15 cellular contexts compared by ENCODE assay signal in genomic region chr3:144244662-144245061, GRCh38.
A peak's percentile ranks its signal among the peaks of the same experiment; 100 is the strongest.
DNase-seq lines count a peak whose midpoint lies in the region; ATAC-seq, FAIRE-seq and TF ChIP-seq lines count a peak whose summit lies in the region.
"Had no signal": no experiment of that assay in that cellular context is flagged by ENCODE, and none has a peak within 500 bp of the region (broad histone marks: within the 10 kb centered on the region; RNA-seq: fewer than 3 reads in every experiment).

No MANE protein-coding gene starts in this region.

- H3K4me3 Mint-ChIP-seq in progenitor cell of endocrine pancreas (ENCODE audit: low read depth), result no peak overlapping the region

- 94% methylated on average over 3 of the region's 3 CpGs; no CpG with 5 or more reads in 1 of the 2 experiments for WGBS in H1 (ENCODE audit: extremely low coverage in 1 of 2, insufficient coverage in 1 of 2, insufficient read length in 1 of 2, insufficient replicate concordance in 2 of 2, low coverage in 1 of 2, low lambda C conversion rate in 2 of 2, missing lambda C conversion rate in 1 of 2), 2 experiments

- no peak overlapping the region for H4K8ac ChIP-seq in H1 (ENCODE audit: extremely low read depth, insufficient read depth, low read length)

- H2BK20ac ChIP-seq in H1 (ENCODE audit: low read length), result no peak overlapping the region

- H4K5ac ChIP-seq in H1 (ENCODE audit: insufficient read length, low read depth, low read length), result no peak overlapping the region

- H3K9ac ChIP-seq in H1 (replicated peaks in 1 of 4; ENCODE audit: extremely low read depth in 1 of 4, low read depth in 3 of 4, low read length in 3 of 4), result no peak overlapping the region

- TF ChIP-seq POLR2A in H1 (IDR thresholded peaks at IDR 0.05; ENCODE audit: control extremely low read depth in 1 of 2, low read depth in 2 of 2, low read length in 2 of 2), result no peak

- H3K14ac ChIP-seq in H1 (ENCODE audit: insufficient read length), result no peak overlapping the region

- H3K4me1 Mint-ChIP-seq in progenitor cell of endocrine pancreas (ENCODE audit: low read depth), result no peaks in the 10 kb centered on the region

- TF ChIP-seq RAD21 in H1 (IDR thresholded peaks at IDR 0.05 in 1 of 2, conservative IDR thresholded peaks at IDR 0.05 in 1 of 2; ENCODE audit: low read depth in 2 of 2, low read length in 2 of 2), result no peak

- H4K20me1 ChIP-seq in H1 (replicated peaks in 1 of 2; ENCODE audit: control insufficient read depth in 1 of 2, insufficient read depth in 2 of 2, low read length in 2 of 2), result no peaks in the 10 kb centered on the region

- CTCF ChIA-PET in A673 (lab: Charles Lee), result no interaction called here
- CTCF ChIA-PET in H1 (lab: Charles Lee; ENCODE audit: partially characterized antibody), result interaction anchor here (0.6 to 1.2 kb wide), 2 partner anchors 9 to 245 kb away, joined by 3 read pairs; no protein-coding TSS in a partner anchor
- CTCF ChIA-PET in HEK293T (lab: Yijun Ruan, JAX), result interaction anchor here (0.7 kb wide), 1 partner anchor 324 kb away, joined by 4 read pairs; no protein-coding TSS in a partner anchor

- BruUV-seq in A673 (replicated peaks; lab: Mats Ljungman, UMichigan), result no TSS peak

- H2BK12ac ChIP-seq in H1 (ENCODE audit: low read depth, low read length), result no peak overlapping the region

- no peaks in the 10 kb centered on the region for H3K9me3 Mint-ChIP-seq in progenitor cell of endocrine pancreas (ENCODE audit: low read depth)

- no peak overlapping the region for H2BK5ac ChIP-seq in H1 (ENCODE audit: low read depth, low read length)

- FAIRE-seq in H1 (lab: Jason Lieb, UNC), result no peak
- FAIRE-seq: A204.1 had no signal

- H3K36me3 ChIP-seq in A673 (ENCODE audit: insufficient read depth, low read length, poor library complexity, severe bottlenecking), result no peaks in the 10 kb centered on the region
- no peaks in the 10 kb centered on the region for H3K36me3 ChIP-seq in H1 (ENCODE audit: control insufficient read depth in 2 of 4, insufficient read depth in 4 of 4, low read length in 3 of 4)
- no peaks in the 10 kb centered on the region for H3K36me3 ChIP-seq in right atrium auricular region
- H3K36me3 ChIP-seq: MG63 had no signal

- H3K27ac ChIP-seq in A673 (ENCODE audit: low read depth, low read length, poor library complexity, severe bottlenecking), result no peak overlapping the region
- H3K27ac ChIP-seq in H1 (ENCODE audit: low read depth, low read length), result no peak overlapping the region
- H3K27ac ChIP-seq in right atrium auricular region, result no peak overlapping the region
- H3K27ac ChIP-seq: C4-2B had no signal

- H2AK5ac ChIP-seq in H1 (ENCODE audit: low read depth, low read length), result no peak overlapping the region

- 0 out of 2 replicates have a peak, but pooled peaks have one; percentile 10 for TF ChIP-seq CTCF in A673 (conservative IDR thresholded peaks at IDR 0.05; ENCODE audit: low read depth, low read length)
- TF ChIP-seq CTCF in GM12874 (IDR thresholded peaks at IDR 0.05; ENCODE audit: insufficient read depth, low read depth, low read length), result peak; percentile 31; the same call in 1 of the 2 replicates
- TF ChIP-seq CTCF in H1 (IDR thresholded peaks at IDR 0.05; ENCODE audit: control extremely low read depth in 1 of 3, insufficient read depth in 1 of 3, low read depth in 1 of 3, low read length in 3 of 3), result no peak
- no peak for TF ChIP-seq CTCF in progenitor cell of endocrine pancreas (IDR thresholded peaks at IDR 0.05; ENCODE audit: unreplicated experiment)
- TF ChIP-seq CTCF in right atrium auricular region (IDR thresholded peaks at IDR 0.05), result no peak

- H3K79me2 ChIP-seq in H1 (ENCODE audit: control insufficient read depth in 1 of 2, insufficient read depth in 2 of 2, low read length in 2 of 2), result no peaks in the 10 kb centered on the region

- H3K23me2 ChIP-seq in H1 (ENCODE audit: low read depth, low read length), result no peaks in the 10 kb centered on the region; the same call in 1 of the 2 replicates

- H3K79me1 ChIP-seq in H1 (ENCODE audit: low read depth, low read length), result no peaks in the 10 kb centered on the region

- H4K91ac ChIP-seq in H1 (replicated peaks; ENCODE audit: insufficient read length, low read length), result no peak overlapping the region

- TF ChIP-seq EP300 in H1 (IDR thresholded peaks at IDR 0.05; ENCODE audit: borderline replicate concordance in 1 of 2, low read depth in 2 of 2, low read length in 2 of 2), result no peak

- no peaks in the 10 kb centered on the region for H3K36me3 Mint-ChIP-seq in progenitor cell of endocrine pancreas (ENCODE audit: insufficient read depth)

- H3K9me3 ChIP-seq in A673 (ENCODE audit: low read depth, low read length, poor library complexity, severe bottlenecking), result no peaks in the 10 kb centered on the region
- H3K9me3 ChIP-seq in H1 (ENCODE audit: insufficient read depth in 2 of 2, low read depth in 1 of 2, low read length in 1 of 2), result no peaks in the 10 kb centered on the region
- no peaks in the 10 kb centered on the region for H3K9me3 ChIP-seq in right atrium auricular region
- H3K9me3 ChIP-seq: MG63 had no signal

- no peak overlapping the region for H2BK120ac ChIP-seq in H1 (replicated peaks; ENCODE audit: low read depth, low read length)

- no peak overlapping the region for H3K18ac ChIP-seq in H1 (ENCODE audit: extremely low read depth, low read length)

- H3K56ac ChIP-seq in H1 (replicated peaks; ENCODE audit: insufficient read length, low read depth, low read length), result no peak overlapping the region

- POLR2A ChIA-PET in A673 (lab: Charles Lee; ENCODE audit: low non-redundant PET) (no interaction called here), H1 (lab: Charles Lee; ENCODE audit: partially characterized antibody) (no interaction called here), HEK293T (lab: Yijun Ruan, JAX) (no interaction called here)

- H3K4me3 ChIP-seq in A673 (ENCODE audit: low read depth, low read length, poor library complexity, severe bottlenecking), result no peak overlapping the region
- H3K4me3 ChIP-seq in H1 (ENCODE audit: extremely low read depth in 1 of 4, insufficient read depth in 2 of 4, low read depth in 3 of 4, low read length in 4 of 4), result no peak overlapping the region
- H3K4me3 ChIP-seq in right atrium auricular region, result no peak overlapping the region
- H3K4me3 ChIP-seq: MG63 had no signal

- 0 out of 2 replicates have a peak overlapping the region, but pooled peaks have one; percentile 21 for H2AFZ ChIP-seq in H1 (ENCODE audit: low read length)

- H2BK15ac ChIP-seq in H1 (ENCODE audit: low read length), result no peak overlapping the region

- H3K4me2 ChIP-seq in H1 (ENCODE audit: insufficient read depth in 1 of 2, low read depth in 2 of 2, low read length in 2 of 2), result no peak overlapping the region

- no peak overlapping the region for H3K23ac ChIP-seq in H1 (ENCODE audit: insufficient read length)

- intact Hi-C loops in A673 (cut with micrococcal nuclease; ENCODE audit: unreplicated experiment), result no loop called here

- H3K27me3 ChIP-seq in A673 (replicated peaks; ENCODE audit: insufficient read depth, low read depth, low read length, poor library complexity) (no peaks in the 10 kb centered on the region), H1 (replicated peaks in 1 of 4; ENCODE audit: control insufficient read depth in 3 of 4, extremely low read depth in 1 of 4, insufficient read depth in 3 of 4, low read length in 3 of 4) (no peaks in the 10 kb centered on the region), right atrium auricular region (no peaks in the 10 kb centered on the region)
- H3K27me3 ChIP-seq: MG63 had no signal

- H3K4ac ChIP-seq in H1 (replicated peaks; ENCODE audit: insufficient read length, low read depth, low read length), result no peak overlapping the region

- DNase-seq in A673 (ENCODE audit: low spot score) (peak; percentile 21), H1 (ENCODE audit: low read depth in 1 of 2, low spot score in 2 of 2) (no peak), DMS53 (lab: John Stamatoyannopoulos, UW) (no peak), HEK293T (ENCODE audit: extremely low spot score) (no peak), progenitor cell of endocrine pancreas (ENCODE audit: low spot score, unreplicated experiment) (no peak), right atrium auricular region (ENCODE audit: low spot score) (no peak)
- DNase-seq: KG1, MG63, NCI-H187 treated with DMSO at 0.1 percent for 48 hours, NCI-H2171, NCI-H510A treated with DMSO at 0.1 percent for 48 hours had no signal

- no peaks in the 10 kb centered on the region for H3K4me1 ChIP-seq in A673 (ENCODE audit: insufficient read depth, low read length, poor library complexity, severe bottlenecking)
- no peaks in the 10 kb centered on the region for H3K4me1 ChIP-seq in H1 (replicated peaks in 1 of 4; ENCODE audit: control insufficient read depth in 3 of 4, insufficient read depth in 4 of 4, low read length in 3 of 4)
- H3K4me1 ChIP-seq in right atrium auricular region, result no peaks in the 10 kb centered on the region

- H3K27me3 Mint-ChIP-seq in progenitor cell of endocrine pancreas, result no peaks in the 10 kb centered on the region

- ATAC-seq in HG02759 (IDR thresholded peaks at IDR 0.05; ENCODE audit: unreplicated experiment), result peak; percentile 50

- H3K27ac Mint-ChIP-seq in progenitor cell of endocrine pancreas, result no peak overlapping the region

TF ChIP-seq in H1, 55 proteins besides CTCF, POLR2A, EP300 and RAD21 (continues in another document):
- no peak for TF ChIP-seq GABPA (IDR thresholded peaks at IDR 0.05; ENCODE audit: borderline replicate concordance, insufficient read depth, low read length)
- TF ChIP-seq RFX5 (IDR thresholded peaks at IDR 0.05; ENCODE audit: borderline replicate concordance, low read depth, low read length), result no peak
- TF ChIP-seq SIRT6 (IDR thresholded peaks at IDR 0.05; ENCODE audit: low read length), result no peak
- no peak for TF ChIP-seq KDM1A (IDR thresholded peaks at IDR 0.05; ENCODE audit: borderline replicate concordance, low read length)
- no peak for TF ChIP-seq ATF3 (IDR thresholded peaks at IDR 0.05; ENCODE audit: insufficient read depth, low read depth, low read length)

TF ChIP-seq in HEK293T, 16 proteins besides CTCF, POLR2A, EP300 and RAD21:
- TF ChIP-seq SP1 (IDR thresholded peaks at IDR 0.05), result no peak
- no peak for TF ChIP-seq TARDBP (IDR thresholded peaks at IDR 0.05)
- TF ChIP-seq NFRKB (IDR thresholded peaks at IDR 0.05), result no peak
- TF ChIP-seq ELF4 (IDR thresholded peaks at IDR 0.05), result no peak
- no peak for TF ChIP-seq FOXK2 (IDR thresholded peaks at IDR 0.05)

Comparison
In these comparisons a context has a peak if more than half of its experiments do, and no peak if none do; other contexts are left out.
1. CTCF ChIP-seq: peak in A673 (single experiment) and GM12874 (single experiment); none in H1 (0 of 3), progenitor cell of endocrine pancreas (single experiment) and right atrium auricular region (0 of 2).